Comparison of ENCODE assay signal across 8 cellular contexts in genomic region chr19:45092747-45093678, GRCh38. TPM values are rescaled to one million over a fixed set of nuclear protein-coding genes. Genes with fewer than 3 reads are reported as not detected.
DNase-seq lines count a peak whose midpoint lies in the region; ATAC-seq, FAIRE-seq and TF ChIP-seq lines count a peak whose summit lies in the region.

Gene PPP1R37 (plus strand): TSS chr19:45093179. CDS start chr19:45093326, 147 bp downstream.

- H3K36me3 Mint-ChIP-seq in astrocyte (ENCODE audit: low read depth, unreplicated experiment), result peaks cover 9% of the 10 kb centered on the region

- H3K27ac Mint-ChIP-seq in astrocyte (ENCODE audit: unreplicated experiment), result peak within 1 kb of the TSS; percentile 95

- H3K9me3 ChIP-seq in astrocyte (ENCODE audit: insufficient read depth, low read depth, low read length) (no peaks in the 10 kb centered on the region), vagina (no peaks in the 10 kb centered on the region)

- H3K4me1 ChIP-seq in astrocyte (ENCODE audit: insufficient read depth, low read length), result peaks cover 24% of the 10 kb centered on the region
- H3K4me1 ChIP-seq in rectal smooth muscle tissue (ENCODE audit: control insufficient read depth, insufficient read depth, low read length), result peaks cover 12% of the 10 kb centered on the region
- peaks cover 55% of the 10 kb centered on the region for H3K4me1 ChIP-seq in vagina

- TF ChIP-seq CTCF in astrocyte (IDR thresholded peaks at IDR 0.05; ENCODE audit: insufficient read depth, low read depth, low read length) (no peak), vagina (IDR thresholded peaks at IDR 0.05) (peak in 1 of 3 experiments; percentile 26)

- peak within 1 kb of the TSS; percentile 84 for H2AFZ ChIP-seq in astrocyte (ENCODE audit: low read depth, low read length)

- peak within 1 kb of the TSS; percentile 94 for H3K27ac ChIP-seq in astrocyte (ENCODE audit: low read depth, low read length)
- H3K27ac ChIP-seq in rectal smooth muscle tissue (ENCODE audit: low read depth, low read length), result peak within 1 kb of the TSS; percentile 96
- H3K27ac ChIP-seq in vagina, result peak within 1 kb of the TSS; percentile 85

- H3K27me3 Mint-ChIP-seq in astrocyte (ENCODE audit: low read depth, unreplicated experiment), result no peaks in the 10 kb centered on the region

- TF ChIP-seq POLR2A in GM12892 (IDR thresholded peaks at IDR 0.05; ENCODE audit: low read depth, low read length) (peak; percentile 29), vagina (IDR thresholded peaks at IDR 0.05) (peak in 1 of 2 donors; percentile 14)

- H3K79me2 ChIP-seq in astrocyte (ENCODE audit: insufficient read depth, low read length), result peaks cover 67% of the 10 kb centered on the region

- FAIRE-seq in GM12892 (lab: Jason Lieb, UNC), result peak; percentile 99
- peak; percentile 64 for FAIRE-seq in astrocyte (lab: Jason Lieb, UNC)

- peaks cover 37% of the 10 kb centered on the region for H3K4me1 Mint-ChIP-seq in astrocyte (ENCODE audit: low read depth, unreplicated experiment)

- intact Hi-C loops in vagina (cut with DNase I), result loop anchor here (5.0 kb wide), 1 partner anchor 201 kb away; the partner anchor contains the start of gene TOMM40

- peak within 1 kb of the TSS; percentile 100 for H3K4me2 ChIP-seq in astrocyte (ENCODE audit: low read length)

- peak within 1 kb of the TSS; percentile 91 for H3K9ac ChIP-seq in astrocyte (ENCODE audit: low read length)
- peak within 1 kb of the TSS; percentile 76 for H3K9ac ChIP-seq in rectal smooth muscle tissue (ENCODE audit: low read length)

- ATAC-seq in HG02970 (IDR thresholded peaks at IDR 0.05; ENCODE audit: low FRiP score, unreplicated experiment), result peak; percentile 58

- peak within 1 kb of the TSS; percentile 88 for H3K4me3 ChIP-seq in astrocyte (ENCODE audit: insufficient read depth, low read depth, low read length)
- H3K4me3 ChIP-seq in rectal smooth muscle tissue (ENCODE audit: low read length), result peak within 1 kb of the TSS; percentile 84
- peak within 1 kb of the TSS; percentile 74 to 95 for H3K4me3 ChIP-seq in vagina

- H3K36me3 ChIP-seq in astrocyte (ENCODE audit: insufficient read depth, low read length) (peaks cover 5% of the 10 kb centered on the region), rectal smooth muscle tissue (ENCODE audit: control insufficient read depth, insufficient read depth, low read length) (peaks cover 3% of the 10 kb centered on the region), vagina (peaks cover 0 to 19% of the 10 kb centered on the region in 2 donors)

- H3K27me3 ChIP-seq in astrocyte (ENCODE audit: insufficient read depth, low read length), result no peaks in the 10 kb centered on the region
- no peaks in the 10 kb centered on the region for H3K27me3 ChIP-seq in rectal smooth muscle tissue (ENCODE audit: control insufficient read depth, insufficient read depth, low read length)
- no peaks in the 10 kb centered on the region for H3K27me3 ChIP-seq in vagina

- H4K20me1 ChIP-seq in astrocyte (ENCODE audit: insufficient read depth, low read length), result peaks cover 44% of the 10 kb centered on the region

- DNase-seq in GM12892 (ENCODE audit: insufficient read length) (peak; percentile 96), NCI-H2081 (lab: John Stamatoyannopoulos, UW) (peak; percentile 96 to 97), T-helper 9 cell (peak; percentile 83), astrocyte (ENCODE audit: low read depth) (peak; percentile 95), hepatic stellate cell (ENCODE audit: low spot score) (peak; percentile 99), vagina (ENCODE audit: extremely low spot score in 2 of 2) (peak in 1 of 2 donors; percentile 95)

- peak within 1 kb of the TSS; percentile 93 for H3K4me3 Mint-ChIP-seq in astrocyte (ENCODE audit: unreplicated experiment)

- no peaks in the 10 kb centered on the region for H3K9me3 Mint-ChIP-seq in astrocyte (ENCODE audit: unreplicated experiment)

RNA-seq across cellular contexts. Expression of gene PPP1R37, which starts in this region (rescaled TPM):
- polyA plus RNA-seq in GM12892 (2012; ENCODE audit: missing spikeins), result 6.2 TPM
- total RNA-seq in astrocyte, result 29.1 and 29.2 TPM in 2 replicates
- 23.8 TPM for total RNA-seq in vagina
